ENCODE assay signal across 12 cellular contexts in the genomic region with DNA sequence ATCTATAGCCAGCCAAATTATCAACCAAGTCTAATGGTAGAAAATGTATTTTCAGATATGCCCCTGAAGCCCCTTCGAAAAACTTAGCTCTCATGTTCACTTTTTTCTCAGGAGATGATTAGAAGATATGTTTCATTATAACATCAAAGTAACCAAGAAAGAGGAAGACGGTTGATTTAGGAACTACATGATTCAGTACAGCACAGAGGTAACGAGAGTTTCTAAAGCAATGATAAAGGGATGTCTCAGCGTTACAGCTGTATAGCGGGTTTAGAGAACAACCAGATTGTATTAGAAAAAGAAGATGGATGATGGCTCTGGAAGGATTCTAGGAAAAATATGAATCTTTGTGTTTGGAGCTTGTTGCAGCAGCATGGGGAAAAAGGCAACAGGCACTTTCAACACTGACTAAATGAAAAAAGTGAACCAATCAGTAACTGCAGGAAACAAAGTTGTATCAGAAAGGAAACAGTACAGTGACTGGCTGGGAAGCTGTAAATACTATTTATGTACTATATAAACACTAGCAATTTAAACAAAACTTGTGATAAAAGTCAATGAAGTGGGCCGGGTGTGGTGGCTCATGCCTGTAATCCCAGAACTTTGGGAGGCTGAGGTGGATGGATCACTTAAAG. TPM values are rescaled to one million over a fixed set of nuclear protein-coding genes. Genes with fewer than 3 reads are reported as not detected.
DNase-seq lines count a peak whose midpoint lies in the region; ATAC-seq, FAIRE-seq and TF ChIP-seq lines count a peak whose summit lies in the region.
"Had no signal": no experiment of that assay in that cellular context is flagged by ENCODE, and none has a peak within 500 bp of the region (broad histone marks: within the 10 kb centered on the region; RNA-seq: fewer than 3 reads in every experiment).

No MANE protein-coding gene starts in this region.

- no peak overlapping the region for H3K4me3 Mint-ChIP-seq in endodermal cell

- intact Hi-C loops in GM12878 (cut with micrococcal nuclease; ENCODE audit: unreplicated experiment): no loop called here

- H2AFZ ChIP-seq in GM12878 (ENCODE audit: control insufficient read depth, low read depth, low read length): peak overlapping the region; percentile 48

- BruUV-seq in GM12878 (replicated peaks; lab: Mats Ljungman, UMichigan): no TSS peak

- peak overlapping the region; percentile 13; the same call in 1 of the 2 replicates for H3K9ac ChIP-seq in GM12878 (ENCODE audit: control insufficient read depth, insufficient read depth, low read length)
- H3K9ac ChIP-seq in endodermal cell (ENCODE audit: extremely low read depth, low read length, poor library complexity, severe bottlenecking): no peak overlapping the region

- SMC1A ChIA-PET in GM12878 (lab: Charles Lee; ENCODE audit: uncharacterized antibody, unreplicated experiment): interaction anchor here (0.7 to 1.6 kb wide), 8 partner anchors 14 to 70 kb away, joined by 3 to 5 read pairs (median 3); no protein-coding TSS in a partner anchor

- 0% methylated on average over 6 of the region's 6 CpGs for WGBS in GM12878 (ENCODE audit: insufficient coverage, insufficient replicate concordance, low lambda C conversion rate, missing lambda C conversion rate)
- 90 to 98% methylated on average over 3 to 6 of the region's 6 CpGs for WGBS in endodermal cell (ENCODE audit: insufficient coverage in 1 of 2, insufficient read length in 1 of 2), 2 experiments

- H3K27me3 ChIP-seq in GM12878 (replicated peaks in 1 of 2; ENCODE audit: control insufficient read depth in 2 of 2, insufficient read depth in 2 of 2, low read length in 1 of 2) (no peaks in the 10 kb centered on the region), SJCRH30 (no peaks in the 10 kb centered on the region), endodermal cell (ENCODE audit: control insufficient read depth, insufficient read depth, low read length, poor library complexity, severe bottlenecking) (no peaks in the 10 kb centered on the region)
- H3K27me3 ChIP-seq: dorsolateral prefrontal cortex, testis had no signal

- TF ChIP-seq POLR2A in GM12878 (IDR thresholded peaks at IDR 0.05; ENCODE audit: low read depth, low read length): no peak

- no peaks in the 10 kb centered on the region for H3K9me3 ChIP-seq in GM12878 (replicated peaks; ENCODE audit: control insufficient read depth, insufficient read depth, low read length)
- H3K9me3 ChIP-seq in SJCRH30 (replicated peaks): no peaks in the 10 kb centered on the region
- no peaks in the 10 kb centered on the region for H3K9me3 ChIP-seq in endodermal cell (ENCODE audit: control insufficient read depth, low read length)
- H3K9me3 ChIP-seq: testis had no signal

- TF ChIP-seq RAD21 in GM12878 (IDR thresholded peaks at IDR 0.05; ENCODE audit: insufficient read depth, low read depth, low read length): no peak

- in situ Hi-C loops in GM12878 (cut with MboI): no loop called here

- H3K9me3 Mint-ChIP-seq in endodermal cell: no peaks in the 10 kb centered on the region

- H3K79me2 ChIP-seq in GM12878 (ENCODE audit: control insufficient read depth, insufficient read depth, low read length): peaks cover 23% of the 10 kb centered on the region

- CTCF ChIA-PET in GM12878 (lab: Yijun Ruan, JAX): interaction anchor here (0.9 to 1.9 kb wide), 2 partner anchors 18 to 20 kb away, joined by 3 to 4 read pairs; no protein-coding TSS in a partner anchor

- H3K4me3 ChIP-seq in GM12865 (ENCODE audit: low read depth, low read length) (no peak overlapping the region), GM12878 (peak overlapping the region; percentile 28; the same call in 1 of the 2 replicates), SJCRH30 (no peak overlapping the region), endodermal cell (ENCODE audit: low read length) (no peak overlapping the region)
- H3K4me3 ChIP-seq: dorsolateral prefrontal cortex, testis had no signal

- peak; percentile 84 for FAIRE-seq in GM12878 (lab: Jason Lieb, UNC)

- TF ChIP-seq EP300 in GM12878 (IDR thresholded peaks at IDR 0.05; ENCODE audit: borderline replicate concordance in 1 of 2, control insufficient read depth in 1 of 2, low read depth in 2 of 2, low read length in 2 of 2): no peak

- H3K27ac Mint-ChIP-seq in endodermal cell: no peak overlapping the region

- H3K4me1 ChIP-seq in GM12878 (ENCODE audit: control insufficient read depth, insufficient read depth, low read length) (peaks cover 10% of the 10 kb centered on the region), SJCRH30 (no peaks in the 10 kb centered on the region), endodermal cell (ENCODE audit: control insufficient read depth, insufficient read depth, low read length) (no peaks in the 10 kb centered on the region)
- H3K4me1 ChIP-seq: testis had no signal

- H3K27me3 Mint-ChIP-seq in endodermal cell (ENCODE audit: insufficient read depth): no peaks in the 10 kb centered on the region

- ATAC-seq in GM21381 (IDR thresholded peaks at IDR 0.05; ENCODE audit: unreplicated experiment) (peak; percentile 64), HG03469 (IDR thresholded peaks at IDR 0.05; ENCODE audit: unreplicated experiment) (peak; percentile 84), GM12878 (peak; percentile 97)

- POLR2A ChIA-PET in GM12878 (lab: Charles Lee): interaction anchor here (0.5 to 0.6 kb wide), 2 partner anchors 9 to 41 kb away, joined by 3 to 4 read pairs; no protein-coding TSS in a partner anchor

- H3K4me1 Mint-ChIP-seq in endodermal cell: peaks cover under 1% of the 10 kb centered on the region

- H3K27ac ChIP-seq in GM12878 (ENCODE audit: control insufficient read depth, insufficient read depth) (peak overlapping the region; percentile 70), SJCRH30 (no peak overlapping the region), endodermal cell (ENCODE audit: low read depth, low read length) (no peak overlapping the region)
- H3K27ac ChIP-seq: dorsolateral prefrontal cortex, testis had no signal

- H3K36me3 Mint-ChIP-seq in endodermal cell (ENCODE audit: low read depth): peaks cover 14% of the 10 kb centered on the region

- H4K20me1 ChIP-seq in GM12878 (ENCODE audit: control insufficient read depth, insufficient read depth): no peaks in the 10 kb centered on the region

- H3K36me3 ChIP-seq in GM12878 (ENCODE audit: control insufficient read depth in 2 of 2, insufficient read depth in 2 of 2, low read length in 1 of 2): no peaks in the 10 kb centered on the region
- H3K36me3 ChIP-seq in SJCRH30: peaks cover 3% of the 10 kb centered on the region; the same call in 1 of the 2 replicates
- H3K36me3 ChIP-seq in endodermal cell (ENCODE audit: control insufficient read depth, insufficient read depth, low read length): peaks cover 15% of the 10 kb centered on the region

- H3K4me2 ChIP-seq in GM12878 (ENCODE audit: control insufficient read depth, insufficient read depth): peak overlapping the region; percentile 87

- DNase-seq in GM12865 (ENCODE audit: low read depth) (peak; percentile 50), GM12878 (ENCODE audit: low read depth, low spot score) (peak; percentile 40), NCI-H510A (lab: John Stamatoyannopoulos, UW) (no peak), SJCRH30 (no peak), endodermal cell (no peak), RPMI8226 (no peak)
- DNase-seq: activated CD4-positive, alpha-beta T cell treated with anti-CD3 and anti-CD28 coated beads, Interleukin-2, amount 50 U/mL, for 48 hours; dorsolateral prefrontal cortex; kidney glomerular epithelial cell; testis had no signal

- TF ChIP-seq CTCF in GM12865 (IDR thresholded peaks at IDR 0.05; ENCODE audit: insufficient read depth, low read depth, low read length, missing control alignments): no peak
- no peak for TF ChIP-seq CTCF in GM12878 (IDR thresholded peaks at IDR 0.05 in 2 of 3, conservative IDR thresholded peaks at IDR 0.05 in 1 of 3; ENCODE audit: control insufficient read depth in 2 of 3, extremely low read depth in 1 of 3, insufficient read depth in 1 of 3, low read depth in 3 of 3, low read length in 3 of 3)
- TF ChIP-seq CTCF in endodermal cell (conservative IDR thresholded peaks at IDR 0.05): no peak

- RAD21 ChIA-PET in GM12878 (lab: Charles Lee; ENCODE audit: unreplicated experiment): interaction anchor here (1.0 kb wide), 1 partner anchor 9 kb away, joined by 4 read pairs; no protein-coding TSS in a partner anchor

RNA-seq across cellular contexts. Expression of a gene that starts 21.5 kb away (rescaled TPM):
- total RNA-seq in GM12878 (2013; cell fraction: nucleolus; rRNA removed): 119 and 142 TPM in 2 replicates
- total RNA-seq in GM12878 (2014; rRNA removed) (10.8 and 11.7 TPM in 2 replicates), GM12878 (2014; rRNA removed; fragmentation: Illumina TruSeq; extraction: Trizol) (10.0 and 12.6 TPM in 2 replicates), GM12878 (2021) (9.8 and 10.5 TPM in 2 replicates), endodermal cell (10 to 100 TPM; 33.6 to 37.7 TPM)
- polyA plus RNA-seq in GM12878 (2011; ENCODE audit: low read depth): 4.1 TPM
- polyA plus RNA-seq in GM12878 (2011; rRNA removed) (16.7 and 26.3 TPM in 2 replicates), GM12878 (2014; fragmentation: Illumina TruSeq; extraction: Trizol) (10.5 and 15.5 TPM in 2 replicates), GM12878 (2014; fragmentation: Nextera tagmentation; extraction: Ambion mirVana) (1 to 10 TPM; 1.3 to 2.0 TPM), GM12878 (2014; rRNA removed) (7.5 and 9.0 TPM in 2 replicates), GM12878 (2016; fragmentation: Nextera tagmentation; extraction: Ambion mirVana) (1 to 10 TPM; 2.8 to 3.5 TPM)
- 4.5 and 5.5 TPM in 2 replicates for polyA plus RNA-seq in GM12878 (2011; cell fraction: cytosol; rRNA removed)
- polyA plus RNA-seq in GM12878 (2011; cell fraction: nucleus; rRNA removed): 16.0 and 19.2 TPM in 2 replicates
- polyA plus RNA-seq in GM12878 (2012): 7.8 and 9.9 TPM in 2 replicates
- 18.6 and 21.7 TPM in 2 replicates for polyA minus RNA-seq in GM12878 (2011; rRNA and poly(A)+ RNA removed)
- 4.3 and 7.3 TPM in 2 replicates for polyA minus RNA-seq in GM12878 (2011; cell fraction: cytosol; rRNA and poly(A)+ RNA removed)
- 30.9 and 32.7 TPM in 2 replicates for polyA minus RNA-seq in GM12878 (2011; cell fraction: nucleus; rRNA and poly(A)+ RNA removed)
- total RNA-seq in SJCRH30 (2014; rRNA removed; shearing (Covaris generic)): 15.6 and 18.6 TPM in 2 replicates
- polyA plus RNA-seq in endodermal cell (2013, experiment 1 of 2): 38.5 TPM
- polyA plus RNA-seq in endodermal cell (2013, experiment 2 of 2): 36.3 TPM

RNA-seq across cellular contexts. Expression of a gene that starts 22.0 kb away (rescaled TPM):
- 50.0 and 50.5 TPM in 2 replicates for total RNA-seq in GM12878 (2013; cell fraction: nucleolus; rRNA removed)
- total RNA-seq in GM12878 (2014; rRNA removed): 58.4 and 72.8 TPM in 2 replicates
- 63.0 and 65.7 TPM in 2 replicates for total RNA-seq in GM12878 (2014; rRNA removed; fragmentation: Illumina TruSeq; extraction: Trizol)
- total RNA-seq in GM12878 (2021): 54.9 and 62.4 TPM in 2 replicates
- 24.8 TPM for polyA plus RNA-seq in GM12878 (2011; ENCODE audit: low read depth)
- 63.9 and 95.8 TPM in 2 replicates for polyA plus RNA-seq in GM12878 (2011; rRNA removed)
- polyA plus RNA-seq in GM12878 (2011; cell fraction: cytosol; rRNA removed): 19.0 and 19.5 TPM in 2 replicates
- 23.6 and 34.1 TPM in 2 replicates for polyA plus RNA-seq in GM12878 (2011; cell fraction: nucleus; rRNA removed)
- 31.7 and 41.2 TPM in 2 replicates for polyA plus RNA-seq in GM12878 (2012)
- 51.7 and 56.9 TPM in 2 replicates for polyA plus RNA-seq in GM12878 (2014; fragmentation: Illumina TruSeq; extraction: Trizol)
- polyA plus RNA-seq in GM12878 (2014; fragmentation: Nextera tagmentation; extraction: Ambion mirVana): 10 to 100 TPM; 31.0 to 59.2 TPM
- polyA plus RNA-seq in GM12878 (2014; rRNA removed): 42.4 and 45.4 TPM in 2 replicates
- polyA plus RNA-seq in GM12878 (2016; fragmentation: Nextera tagmentation; extraction: Ambion mirVana): 100 to 1,000 TPM; 102 to 111 TPM
- polyA minus RNA-seq in GM12878 (2011; rRNA and poly(A)+ RNA removed): 14.3 and 16.8 TPM in 2 replicates
- 9.0 and 11.0 TPM in 2 replicates for polyA minus RNA-seq in GM12878 (2011; cell fraction: cytosol; rRNA and poly(A)+ RNA removed)
- 7.9 and 11.1 TPM in 2 replicates for polyA minus RNA-seq in GM12878 (2011; cell fraction: nucleus; rRNA and poly(A)+ RNA removed)
- 51.7 and 57.9 TPM in 2 replicates for total RNA-seq in SJCRH30 (2014; rRNA removed; shearing (Covaris generic))
- 10 to 100 TPM; 52.3 to 68.7 TPM for total RNA-seq in endodermal cell
- polyA plus RNA-seq in endodermal cell (2013, experiment 1 of 2): 51.1 TPM
- polyA plus RNA-seq in endodermal cell (2013, experiment 2 of 2): 51.6 TPM

Comparison
In these comparisons a context has a peak if more than half of its experiments do, and no peak if none do; other contexts are left out.
1. DNase-seq: peak in GM12865 (single experiment) and GM12878 (single experiment); none in NCI-H510A (single experiment), SJCRH30 (0 of 2), endodermal cell (single experiment) and RPMI8226 (single experiment).
2. Peak in every context shown above with its lines, with median percentiles within 50 percentile points of each other: ATAC-seq.